In genomic region chr1:45163111-45163510, GRCh38 we compare ENCODE assay signal across 1 cellular context. TPM values are rescaled to one million over a fixed set of nuclear protein-coding genes. Genes with fewer than 3 reads are reported as not detected.
"Had no signal": no experiment of that assay in that cellular context is flagged by ENCODE, and none has a peak within 500 bp of the region (broad histone marks: within the 10 kb centered on the region; RNA-seq: fewer than 3 reads in every experiment).

No MANE protein-coding gene starts in this region.

RNA-seq across cellular contexts. Expression of gene ZSWIM5, which starts 43.3 kb away (rescaled TPM):
- total RNA-seq: foreskin keratinocyte had no signal
- polyA plus RNA-seq: foreskin keratinocyte had no signal
